In the genomic region with DNA sequence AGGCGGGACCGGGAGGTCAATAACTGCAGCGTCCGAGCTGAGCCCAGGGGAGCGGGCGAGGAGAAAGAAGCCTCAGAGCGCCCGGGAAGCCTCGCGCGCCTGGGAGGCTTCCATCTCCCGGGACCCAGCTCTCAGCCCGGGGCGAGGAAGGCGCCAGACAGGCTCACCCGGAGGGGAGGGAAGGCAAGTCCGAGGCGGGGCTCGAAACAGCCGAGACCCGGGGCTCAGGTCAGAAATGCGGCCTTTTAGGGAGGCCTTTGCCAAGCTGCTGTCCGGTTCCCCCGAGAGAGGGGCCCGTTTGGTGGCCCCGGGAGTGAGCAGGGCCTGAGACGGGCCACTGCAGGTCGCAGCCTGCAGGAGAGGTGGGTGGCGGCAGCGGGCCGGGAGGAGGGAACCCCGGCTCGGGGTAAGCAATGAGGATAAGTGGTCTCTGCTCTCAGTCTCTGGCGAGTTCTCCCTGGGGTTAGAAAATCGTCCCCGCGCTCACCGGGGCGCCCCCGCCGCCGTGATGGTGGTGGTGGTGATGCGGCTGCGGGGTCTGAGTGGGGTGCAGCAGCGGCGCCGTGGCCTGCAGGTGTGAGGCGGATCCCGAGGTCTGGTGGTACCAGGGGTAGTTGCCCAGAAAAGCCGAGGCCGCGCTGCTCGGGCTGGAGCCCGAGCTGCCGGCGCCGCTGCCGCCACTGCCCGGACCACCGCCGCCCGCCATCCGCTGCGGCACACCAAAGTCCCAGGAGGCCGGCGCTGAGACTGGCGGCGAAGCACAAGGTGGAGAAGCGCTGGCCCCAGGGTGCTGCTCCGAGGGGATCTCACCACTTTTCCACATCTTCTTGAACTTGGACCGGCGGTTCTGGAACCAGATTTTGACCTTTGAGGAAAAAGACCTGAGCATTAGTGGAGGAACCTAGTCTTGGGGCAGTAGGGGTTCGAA, we compare ENCODE assay signal across 10 cellular contexts. TPM values are rescaled to one million over a fixed set of nuclear protein-coding genes. Genes with fewer than 3 reads are reported as not detected.
DNase-seq lines count a peak whose midpoint lies in the region; ATAC-seq and TF ChIP-seq lines count a peak whose summit lies in the region.
"Had no signal": no experiment of that assay in that cellular context is flagged by ENCODE, and none has a peak within 500 bp of the region (broad histone marks: within the 10 kb centered on the region; RNA-seq: fewer than 3 reads in every experiment).

No MANE protein-coding gene starts in this region.

- ATAC-seq in HG03457 (IDR thresholded peaks at IDR 0.05; ENCODE audit: unreplicated experiment) (no peak), left lobe of liver (no peak), GM18517 (IDR thresholded peaks at IDR 0.05; ENCODE audit: unreplicated experiment) (no peak)
- ATAC-seq: heart right ventricle had no signal

- peaks cover 84% of the 10 kb centered on the region for H3K27me3 Mint-ChIP-seq in T-helper 2 cell treated with Interferon-gamma antibody and Interleukin-4, amounts not matched to agents 5 μg/mL and 100 μg/mL, for 36 hours (ENCODE audit: low read depth)
- peaks cover 98% of the 10 kb centered on the region for H3K27me3 Mint-ChIP-seq in endodermal cell (ENCODE audit: insufficient read depth)

- 1 to 3% methylated on average over 30 to 73 of the region's 73 CpGs for WGBS in endodermal cell (ENCODE audit: insufficient coverage in 1 of 2, insufficient read length in 1 of 2), 2 experiments

- no peaks in the 10 kb centered on the region for H3K9me3 Mint-ChIP-seq in T-helper 2 cell treated with Interferon-gamma antibody and Interleukin-4, amounts not matched to agents 5 μg/mL and 100 μg/mL, for 36 hours
- H3K9me3 Mint-ChIP-seq in endodermal cell = no peaks in the 10 kb centered on the region

- H3K27me3 ChIP-seq in NT2/D1 (ENCODE audit: insufficient read depth, insufficient read length) (peaks cover 91% of the 10 kb centered on the region), endodermal cell (ENCODE audit: control insufficient read depth, insufficient read depth, low read length, poor library complexity, severe bottlenecking) (peaks cover 99% of the 10 kb centered on the region)

- DNase-seq in T-helper 2 cell treated with Interferon-gamma antibody and Interleukin-4, amounts not matched to agents 5 μg/mL and 100 μg/mL, for 36 hours (ENCODE audit: low spot score) = no peak
- no peak for DNase-seq in T-helper 2 cell
- no peak for DNase-seq in NT2/D1 (ENCODE audit: low read depth, low spot score)
- DNase-seq in endodermal cell = peak; percentile 80
- DNase-seq in retina = peak; percentile 77
- no peak for DNase-seq in left lobe of liver (ENCODE audit: low spot score)
- DNase-seq: heart right ventricle had no signal

- H3K9me3 ChIP-seq in NT2/D1 (ENCODE audit: insufficient read depth, low read length) (no peaks in the 10 kb centered on the region), endodermal cell (ENCODE audit: control insufficient read depth, low read length) (no peaks in the 10 kb centered on the region)
- H3K9me3 ChIP-seq: heart right ventricle had no signal

- peak overlapping the region; percentile 45 for H3K4me3 ChIP-seq in NT2/D1 (ENCODE audit: insufficient read length, low read depth)
- no peak overlapping the region for H3K4me3 ChIP-seq in endodermal cell (ENCODE audit: low read length)

- peaks cover 36% of the 10 kb centered on the region for H3K4me1 Mint-ChIP-seq in T-helper 2 cell treated with Interferon-gamma antibody and Interleukin-4, amounts not matched to agents 5 μg/mL and 100 μg/mL, for 36 hours (ENCODE audit: low read depth)
- peaks cover 32% of the 10 kb centered on the region for H3K4me1 Mint-ChIP-seq in endodermal cell

- TF ChIP-seq CTCF in endodermal cell (conservative IDR thresholded peaks at IDR 0.05) = no peak

- H3K27ac ChIP-seq in endodermal cell (ENCODE audit: low read depth, low read length) = no peak overlapping the region
- H3K27ac ChIP-seq: heart right ventricle had no signal

- peaks cover 6% of the 10 kb centered on the region for H3K36me3 Mint-ChIP-seq in T-helper 2 cell treated with Interferon-gamma antibody and Interleukin-4, amounts not matched to agents 5 μg/mL and 100 μg/mL, for 36 hours (ENCODE audit: low read depth)
- no peaks in the 10 kb centered on the region for H3K36me3 Mint-ChIP-seq in endodermal cell (ENCODE audit: low read depth)

- peak overlapping the region; percentile 47 for H3K27ac Mint-ChIP-seq in T-helper 2 cell treated with Interferon-gamma antibody and Interleukin-4, amounts not matched to agents 5 μg/mL and 100 μg/mL, for 36 hours
- H3K27ac Mint-ChIP-seq in endodermal cell = no peak overlapping the region

- H3K36me3 ChIP-seq in NT2/D1 (ENCODE audit: insufficient read depth, insufficient read length, low read length) = no peaks in the 10 kb centered on the region
- H3K36me3 ChIP-seq in endodermal cell (ENCODE audit: control insufficient read depth, insufficient read depth, low read length) = no peaks in the 10 kb centered on the region
- H3K36me3 ChIP-seq: heart right ventricle had no signal

- peaks cover 11% of the 10 kb centered on the region for H3K4me1 ChIP-seq in NT2/D1 (ENCODE audit: insufficient read depth, insufficient read length)
- peaks cover 14% of the 10 kb centered on the region for H3K4me1 ChIP-seq in endodermal cell (ENCODE audit: control insufficient read depth, insufficient read depth, low read length)

- H3K9ac ChIP-seq in NT2/D1 (ENCODE audit: insufficient read length, low read depth) = peak overlapping the region; percentile 61
- no peak overlapping the region for H3K9ac ChIP-seq in endodermal cell (ENCODE audit: extremely low read depth, low read length, poor library complexity, severe bottlenecking)

- no peak overlapping the region for H3K4me3 Mint-ChIP-seq in T-helper 2 cell treated with Interferon-gamma antibody and Interleukin-4, amounts not matched to agents 5 μg/mL and 100 μg/mL, for 36 hours
- peak overlapping the region; percentile 35 for H3K4me3 Mint-ChIP-seq in endodermal cell

RNA-seq across cellular contexts. Expression of gene DLX2, which starts 2.4 kb away (rescaled TPM):
- total RNA-seq in endodermal cell = under 1 TPM in 1 of 2 donors, not detected in 1; 0.13 TPM
- 8.9 TPM for polyA plus RNA-seq in endodermal cell (2013, experiment 1 of 2)
- polyA plus RNA-seq in endodermal cell (2013, experiment 2 of 2) = 11.6 TPM
- total RNA-seq in left lobe of liver = not detected
- total RNA-seq: subcutaneous adipose tissue had no signal
- polyA plus RNA-seq: heart right ventricle had no signal

RNA-seq across cellular contexts. Expression of gene DLX1, which starts 15.0 kb away (rescaled TPM):
- total RNA-seq in endodermal cell (not detected), left lobe of liver (not detected)
- polyA plus RNA-seq in endodermal cell (2013, experiment 1 of 2) = 10.5 TPM
- 14.9 TPM for polyA plus RNA-seq in endodermal cell (2013, experiment 2 of 2)
- total RNA-seq: subcutaneous adipose tissue had no signal

Comparison
In these comparisons a context has a peak if more than half of its experiments do, and no peak if none do; other contexts are left out.
1. DNase-seq: peak in endodermal cell (single experiment) and retina (single experiment); none in T-helper 2 cell treated with Interferon-gamma antibody and Interleukin-4, amounts not matched to agents 5 μg/mL and 100 μg/mL, for 36 hours (single experiment), T-helper 2 cell (0 of 5), NT2/D1 (single experiment) and left lobe of liver (single experiment).